In genomic region chr1:36182734-36183133, GRCh38 we compare ENCODE assay signal across 10 cellular contexts. TPM values are rescaled to one million over a fixed set of nuclear protein-coding genes. Genes with fewer than 3 reads are reported as not detected.
DNase-seq lines count a peak whose midpoint lies in the region; ATAC-seq and TF ChIP-seq lines count a peak whose summit lies in the region.
"Had no signal": no experiment of that assay in that cellular context is flagged by ENCODE, and none has a peak within 500 bp of the region (broad histone marks: within the 10 kb centered on the region; RNA-seq: fewer than 3 reads in every experiment).

No MANE protein-coding gene starts in this region.

- H3K4me3 ChIP-seq in IMR-90 (ENCODE audit: insufficient read depth, low read depth, low read length) (no peak overlapping the region), neuronal stem cell (ENCODE audit: low read length in 2 of 2) (no peak overlapping the region)

- CTCF ChIA-PET in IMR-90 (lab: Yijun Ruan, JAX): interaction anchor here (1.0 to 1.3 kb wide), 2 partner anchors 21 to 33 kb away, joined by 3 read pairs; no protein-coding TSS in a partner anchor

- BruUV-seq in IMR-90 (replicated peaks; lab: Mats Ljungman, UMichigan): no TSS peak

- H3K18ac ChIP-seq in IMR-90 (ENCODE audit: low read depth, low read length) (no peak overlapping the region), neuronal stem cell (ENCODE audit: low read length) (no peak overlapping the region)

- TF ChIP-seq POLR2A in IMR-90 (IDR thresholded peaks at IDR 0.05; ENCODE audit: low read depth, low read length): no peak
- no peak for TF ChIP-seq POLR2A in erythroblast (IDR thresholded peaks at IDR 0.05; ENCODE audit: low read length)

- no peak for TF ChIP-seq CTCF in IMR-90 (conservative IDR thresholded peaks at IDR 0.05; ENCODE audit: low read depth, low read length)

- H3K36me3 ChIP-seq in IMR-90 (ENCODE audit: control insufficient read depth, insufficient read depth, low read length) (peaks cover 43% of the 10 kb centered on the region), neuronal stem cell (replicated peaks in 1 of 2; ENCODE audit: control insufficient read depth in 2 of 2, insufficient read depth in 2 of 2, low read length in 2 of 2) (peaks cover 29 to 54% of the 10 kb centered on the region in 2 donors)

- H2BK5ac ChIP-seq in IMR-90 (ENCODE audit: low read depth, low read length, poor library complexity, severe bottlenecking): no peak overlapping the region
- no peak overlapping the region for H2BK5ac ChIP-seq in neuronal stem cell (ENCODE audit: low read length)

- TF ChIP-seq RAD21 in IMR-90 (IDR thresholded peaks at IDR 0.05; ENCODE audit: low read length): no peak

- ATAC-seq in IMR-90 (ENCODE audit: low read depth) (no peak), left lobe of liver (no peak)

- DNase-seq in DMS79 treated with DMSO at 0.1 percent for 48 hours (lab: John Stamatoyannopoulos, UW): peak; percentile 45
- DNase-seq in DMS79 (lab: John Stamatoyannopoulos, UW): no peak
- DNase-seq in IMR-90: no peak
- no peak for DNase-seq in neuronal stem cell (ENCODE audit: low spot score)
- no peak for DNase-seq in MV-4-11 (lab: John Stamatoyannopoulos, UW)
- DNase-seq in erythroblast (lab: John Stamatoyannopoulos, UW): no peak
- DNase-seq in left lobe of liver (ENCODE audit: low spot score): no peak
- DNase-seq: 8988T, activated gamma-delta T cell treated with Interleukin-2 at 50 U/mL for 16 hours had no signal

- H2BK120ac ChIP-seq in IMR-90 (ENCODE audit: low read depth, low read length): no peak overlapping the region
- H2BK120ac ChIP-seq in neuronal stem cell (ENCODE audit: low read depth, low read length): no peak overlapping the region

- H2AK5ac ChIP-seq in IMR-90 (ENCODE audit: low read depth, low read length) (no peak overlapping the region), neuronal stem cell (ENCODE audit: low read depth, low read length) (no peak overlapping the region)

- peak overlapping the region; percentile 55 for H2AK9ac ChIP-seq in IMR-90 (replicated peaks; ENCODE audit: low read depth, low read length, poor library complexity)

- dilution Hi-C loops in IMR-90 (cut with HindIII; ENCODE audit: low sequenced_read_pairs, unreplicated experiment): no loop called here

- POLR2A ChIA-PET in IMR-90 (lab: Charles Lee; ENCODE audit: unreplicated experiment): interaction anchor here (0.7 kb wide), 1 partner anchor 48 kb away, joined by 11 read pairs; no protein-coding TSS in a partner anchor

- no peak overlapping the region for H4K8ac ChIP-seq in IMR-90 (ENCODE audit: low read depth in 2 of 2, low read length in 2 of 2)
- H4K8ac ChIP-seq in neuronal stem cell (ENCODE audit: low read depth, low read length): no peak overlapping the region

- H3K56ac ChIP-seq in IMR-90 (ENCODE audit: extremely low read depth, insufficient read depth, low read length): no peak overlapping the region

- H4K91ac ChIP-seq in IMR-90 (ENCODE audit: insufficient read depth, low read depth, low read length) (no peak overlapping the region), neuronal stem cell (ENCODE audit: low read depth, low read length, poor library complexity) (no peak overlapping the region)

- H3K79me1 ChIP-seq in IMR-90 (ENCODE audit: low read depth in 1 of 2, low read length in 2 of 2): peaks cover 10 to 38% of the 10 kb centered on the region in 2 experiments
- H3K79me1 ChIP-seq in neuronal stem cell (ENCODE audit: low read depth, low read length): peaks cover 5% of the 10 kb centered on the region

- 0 out of 2 replicates have a peak, but pooled peaks cover 4% of the 10 kb centered on the region for H3K9me1 ChIP-seq in IMR-90 (ENCODE audit: insufficient read depth, low read length)

- no peak overlapping the region for H4K5ac ChIP-seq in IMR-90 (ENCODE audit: low read depth, low read length)

- H3K4me2 ChIP-seq in IMR-90 (ENCODE audit: low read depth, low read length) (no peak overlapping the region), neuronal stem cell (ENCODE audit: insufficient read depth, low read length, poor library complexity, severe bottlenecking) (no peak overlapping the region)

- H2BK20ac ChIP-seq in IMR-90 (ENCODE audit: low read depth, low read length): no peak overlapping the region

- H3K27me3 ChIP-seq in IMR-90 (ENCODE audit: control insufficient read depth, insufficient read depth, low read length) (no peaks in the 10 kb centered on the region), neuronal stem cell (ENCODE audit: control insufficient read depth in 3 of 3, insufficient read depth in 3 of 3, low read depth in 1 of 3, low read length in 3 of 3) (no peaks in the 10 kb centered on the region)

- H2AFZ ChIP-seq in IMR-90 (replicated peaks; ENCODE audit: low read length, poor library complexity): peak overlapping the region; percentile 21
- no peak overlapping the region for H2AFZ ChIP-seq in neuronal stem cell (ENCODE audit: low read length)

- in situ Hi-C loops in IMR-90 (cut with MboI; ENCODE audit: low sequenced_read_pairs): no loop called here

- no peak overlapping the region for H3K27ac ChIP-seq in IMR-90 (ENCODE audit: insufficient read depth, low read length)
- H3K27ac ChIP-seq in cingulate gyrus (ENCODE audit: low read depth, low read length): peak overlapping the region; percentile 47
- peak overlapping the region; percentile 23 for H3K27ac ChIP-seq in neuronal stem cell (replicated peaks; ENCODE audit: low read length)

- WGBS in IMR-90 (ENCODE audit: extremely low coverage in 2 of 2, insufficient read length in 1 of 2), 2 experiments: no CpG with 5 or more reads among the region's 2 CpGs
- no CpG with 5 or more reads among the region's 2 CpGs for WGBS in neuronal stem cell (ENCODE audit: extremely low coverage in 2 of 2, insufficient read length in 2 of 2, insufficient replicate concordance in 1 of 2), 2 donors

- H3K9me3 ChIP-seq in IMR-90 (ENCODE audit: control insufficient read depth, insufficient read depth, low read length) (no peaks in the 10 kb centered on the region), neuronal stem cell (replicated peaks in 1 of 2; ENCODE audit: control insufficient read depth in 2 of 2, insufficient read depth in 1 of 2, low read depth in 1 of 2, low read length in 2 of 2) (peaks cover 0 to 2% of the 10 kb centered on the region in 2 donors)

- no peak overlapping the region for H3K23ac ChIP-seq in IMR-90 (ENCODE audit: low read depth, low read length)
- no peak overlapping the region for H3K23ac ChIP-seq in neuronal stem cell (ENCODE audit: low read depth, low read length, poor library complexity)

- H3K4ac ChIP-seq in IMR-90 (ENCODE audit: low read depth, low read length): no peak overlapping the region
- no peak overlapping the region for H3K4ac ChIP-seq in neuronal stem cell (ENCODE audit: low read length)

- no peak overlapping the region for H2BK12ac ChIP-seq in neuronal stem cell (ENCODE audit: low read length)

- no peak overlapping the region for H2BK15ac ChIP-seq in IMR-90 (ENCODE audit: low read depth, low read length)
- no peak overlapping the region for H2BK15ac ChIP-seq in neuronal stem cell (ENCODE audit: low read length)

- no peak overlapping the region for H3K9ac ChIP-seq in IMR-90 (ENCODE audit: low read depth, low read length)
- H3K9ac ChIP-seq in neuronal stem cell (ENCODE audit: low read depth, low read length, poor library complexity): no peak overlapping the region

- intact Hi-C loops in IMR-90 (cut with micrococcal nuclease): no loop called here

- peaks cover 13% of the 10 kb centered on the region for H4K20me1 ChIP-seq in IMR-90 (ENCODE audit: insufficient read depth, low read length)

- H3K14ac ChIP-seq in IMR-90 (replicated peaks; ENCODE audit: low read depth, low read length) (no peak overlapping the region), neuronal stem cell (ENCODE audit: low read length) (no peak overlapping the region)

- H3K4me1 ChIP-seq in IMR-90 (ENCODE audit: control insufficient read depth, insufficient read depth, low read length) (peaks cover 2% of the 10 kb centered on the region), neuronal stem cell (ENCODE audit: control insufficient read depth in 2 of 2, insufficient read depth in 1 of 2, low read depth in 1 of 2, low read length in 2 of 2) (peaks cover 2 to 10% of the 10 kb centered on the region in 2 donors)

TF ChIP-seq in IMR-90, 13 proteins besides CTCF, POLR2A, EP300 and RAD21:
- no peak for TF ChIP-seq MAFK (IDR thresholded peaks at IDR 0.05; ENCODE audit: low read depth, low read length)
- no peak for TF ChIP-seq RFX5 (IDR thresholded peaks at IDR 0.05; ENCODE audit: low read depth, low read length)
- TF ChIP-seq MXI1 (IDR thresholded peaks at IDR 0.05; ENCODE audit: borderline replicate concordance, low read depth, low read length): no peak
- no peak for TF ChIP-seq FOS (IDR thresholded peaks at IDR 0.05; ENCODE audit: low read depth, low read length)

RNA-seq across cellular contexts. Expression of gene MAP7D1, which starts 26.8 kb away (rescaled TPM):
- total RNA-seq in IMR-90 (2012; rRNA removed): 30.8 and 32.3 TPM in 2 replicates
- polyA plus RNA-seq in IMR-90 (2012; rRNA removed): 81.9 and 83.2 TPM in 2 replicates
- 96.4 and 165 TPM in 2 replicates for polyA plus RNA-seq in IMR-90 (2012; cell fraction: cytosol; rRNA removed)
- polyA plus RNA-seq in IMR-90 (2012; cell fraction: nucleus; rRNA removed; ENCODE audit: low replicate concordance): 182 and 323 TPM in 2 replicates
- polyA plus RNA-seq in neuronal stem cell (2013, experiment 1 of 2): 101 TPM
- 97.7 TPM for polyA plus RNA-seq in neuronal stem cell (2013, experiment 2 of 2)
- total RNA-seq in left lobe of liver: 13.3 TPM

RNA-seq across cellular contexts. Expression of gene TRAPPC3, which starts 33.4 kb away (rescaled TPM):
- total RNA-seq in IMR-90 (2012; rRNA removed) (76.0 and 101 TPM in 2 replicates), left lobe of liver (24.8 TPM)
- 63.5 and 77.8 TPM in 2 replicates for polyA plus RNA-seq in IMR-90 (2012; rRNA removed)
- polyA plus RNA-seq in IMR-90 (2012; cell fraction: cytosol; rRNA removed): 67.3 and 70.8 TPM in 2 replicates
- 31.1 and 62.4 TPM in 2 replicates for polyA plus RNA-seq in IMR-90 (2012; cell fraction: nucleus; rRNA removed; ENCODE audit: low replicate concordance)
- 49.3 TPM for polyA plus RNA-seq in neuronal stem cell (2013, experiment 1 of 2)
- polyA plus RNA-seq in neuronal stem cell (2013, experiment 2 of 2): 51.1 TPM

RNA-seq across cellular contexts. Expression of gene THRAP3, which starts 41.5 kb away (rescaled TPM):
- 66.5 and 73.9 TPM in 2 replicates for total RNA-seq in IMR-90 (2012; rRNA removed)
- 48.9 and 60.6 TPM in 2 replicates for polyA plus RNA-seq in IMR-90 (2012; rRNA removed)
- polyA plus RNA-seq in IMR-90 (2012; cell fraction: cytosol; rRNA removed): 13.2 and 15.1 TPM in 2 replicates
- polyA plus RNA-seq in IMR-90 (2012; cell fraction: nucleus; rRNA removed; ENCODE audit: low replicate concordance): 11.6 and 41.9 TPM in 2 replicates
- 78.9 TPM for polyA plus RNA-seq in neuronal stem cell (2013, experiment 1 of 2)
- 76.8 TPM for polyA plus RNA-seq in neuronal stem cell (2013, experiment 2 of 2)
- 34.8 TPM for total RNA-seq in left lobe of liver

RNA-seq across cellular contexts. Expression of gene COL8A2, which starts 57.7 kb away (rescaled TPM):
- total RNA-seq in IMR-90 (2012; rRNA removed) (0.54 and 0.56 TPM in 2 replicates), left lobe of liver (0.50 TPM)
- 0.83 and 1.1 TPM in 2 replicates for polyA plus RNA-seq in IMR-90 (2012; rRNA removed)
- polyA plus RNA-seq in IMR-90 (2012; cell fraction: cytosol; rRNA removed): 0.82 and 1.6 TPM in 2 replicates
- polyA plus RNA-seq in IMR-90 (2012; cell fraction: nucleus; rRNA removed; ENCODE audit: low replicate concordance): 0.79 and 0.88 TPM in 2 replicates
- 0.01 TPM for polyA plus RNA-seq in neuronal stem cell (2013, experiment 1 of 2)
- polyA plus RNA-seq in neuronal stem cell (2013, experiment 2 of 2): 0.01 TPM
